Comparison of ENCODE assay signal across 30 cellular contexts in the genomic region with DNA sequence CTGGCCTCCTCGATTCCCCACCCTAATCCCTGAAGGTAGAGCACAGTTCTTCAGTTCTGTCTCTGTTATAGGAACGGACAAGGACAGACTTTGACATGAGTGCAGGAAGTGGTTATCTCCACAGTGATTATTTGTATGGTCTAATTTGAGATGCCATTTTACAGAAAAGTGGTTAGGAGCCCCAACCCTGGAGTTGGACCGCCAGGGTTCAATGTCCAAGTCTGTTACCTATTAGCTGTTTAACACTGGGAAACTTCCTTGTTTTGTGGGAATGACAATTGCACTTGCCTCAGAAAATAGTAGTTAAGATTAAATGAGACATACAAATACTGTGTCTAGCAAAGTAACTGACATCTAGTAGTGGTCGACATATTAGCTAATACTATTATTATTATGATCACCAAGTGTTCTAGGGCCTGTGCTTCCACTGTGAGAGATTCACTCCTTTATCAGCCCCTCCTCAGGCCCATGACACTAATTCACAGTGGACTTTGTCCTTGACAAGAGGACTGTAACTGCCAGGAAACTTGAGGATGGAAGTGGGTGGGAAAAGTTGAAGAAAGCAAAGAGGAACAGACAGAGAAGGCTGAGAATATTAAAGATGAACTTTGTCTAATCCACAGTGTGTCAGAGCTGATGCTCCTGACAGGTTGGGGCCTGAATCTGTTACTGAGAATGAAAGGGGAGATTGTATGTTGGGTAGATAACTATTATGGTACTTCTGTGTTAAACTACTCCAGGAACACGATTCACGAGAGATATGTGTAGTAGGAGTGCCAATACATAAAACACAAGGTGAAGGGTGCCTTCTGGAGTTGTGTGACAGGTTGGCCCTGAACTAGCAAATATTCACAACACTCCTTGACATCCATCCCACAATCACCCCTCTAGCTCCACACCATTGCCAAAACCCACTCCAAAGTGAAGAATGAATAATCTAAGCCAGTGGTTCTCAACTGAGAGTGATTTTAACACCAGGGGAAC.
"Had no signal": no experiment of that assay in that cellular context is flagged by ENCODE, and none has a peak within 500 bp of the region (broad histone marks: within the 10 kb centered on the region; RNA-seq: fewer than 3 reads in every experiment).

No MANE protein-coding gene starts in this region.

- H3K36me3 ChIP-seq: brain microvascular endothelial cell, MG63 had no signal

- H3K9me3 ChIP-seq: MG63 had no signal

- H3K27me3 Mint-ChIP-seq: activated CD4-positive, alpha-beta T cell treated with anti-CD3 and anti-CD28 coated beads, Interleukin-2, amount 10 ng/mL, durations not matched to agents 24 days and 14 days had no signal

- H3K4me1 Mint-ChIP-seq: activated CD4-positive, alpha-beta T cell treated with anti-CD3 and anti-CD28 coated beads, Interleukin-2, amount 10 ng/mL, durations not matched to agents 24 days and 14 days; activated naive CD8-positive, alpha-beta T cell treated with anti-CD3 and anti-CD28 coated beads for 36 hours; activated T-helper 17 cell treated with anti-CD3 and anti-CD28 coated beads, Interleukin-2, amount 50 U/mL, for 72 hours had no signal

- H3K4me3 Mint-ChIP-seq: activated CD4-positive, alpha-beta T cell treated with anti-CD3 and anti-CD28 coated beads, Interleukin-2, amount 10 ng/mL, durations not matched to agents 24 days and 14 days; activated CD8-positive, alpha-beta T cell treated with anti-CD3 and anti-CD28 coated beads for 36 hours; activated naive CD8-positive, alpha-beta T cell treated with anti-CD3 and anti-CD28 coated beads for 36 hours; activated T-cell treated with anti-CD3 and anti-CD28 coated beads, Interleukin-2, amount 50 U/mL, for 72 hours; activated T-helper 17 cell treated with anti-CD3 and anti-CD28 coated beads, Interleukin-2, amount 50 U/mL, for 72 hours; T-helper 1 cell treated with Interleukin-12 subunit alpha and Interleukin-12 subunit beta and Interleukin-4 antibody, amounts not matched to agents 30 μg/mL and 1 μg/mL, for 36 hours; T-helper 2 cell treated with Interferon-gamma antibody and Interleukin-4, amounts not matched to agents 5 μg/mL and 100 μg/mL, for 36 hours had no signal

- FAIRE-seq: TTC549 had no signal

- H3K27ac Mint-ChIP-seq: activated CD4-positive, alpha-beta T cell treated with anti-CD3 and anti-CD28 coated beads, Interleukin-2, amount 10 ng/mL, durations not matched to agents 24 days and 14 days; activated CD8-positive, alpha-beta T cell treated with anti-CD3 and anti-CD28 coated beads for 36 hours; activated naive CD8-positive, alpha-beta T cell treated with anti-CD3 and anti-CD28 coated beads for 36 hours; activated T-cell treated with anti-CD3 and anti-CD28 coated beads, Interleukin-2, amount 50 U/mL, for 72 hours; activated T-helper 17 cell treated with anti-CD3 and anti-CD28 coated beads, Interleukin-2, amount 50 U/mL, for 72 hours; T-helper 1 cell treated with Interleukin-12 subunit alpha and Interleukin-12 subunit beta and Interleukin-4 antibody, amounts not matched to agents 30 μg/mL and 1 μg/mL, for 36 hours; T-helper 2 cell treated with Interferon-gamma antibody and Interleukin-4, amounts not matched to agents 5 μg/mL and 100 μg/mL, for 36 hours had no signal

- H3K4me3 ChIP-seq: MG63, SK-N-MC had no signal

- H3K27me3 ChIP-seq: brain microvascular endothelial cell, MG63 had no signal

- H3K36me3 Mint-ChIP-seq: activated naive CD8-positive, alpha-beta T cell treated with anti-CD3 and anti-CD28 coated beads for 36 hours had no signal

- H3K27ac ChIP-seq: brain microvascular endothelial cell, SK-N-MC had no signal

- DNase-seq: activated CD4-positive, alpha-beta T cell treated with anti-CD3 and anti-CD28 coated beads, Interleukin-2, amount 10 ng/mL, durations not matched to agents 24 days and 14 days; activated CD4-positive, alpha-beta T cell treated with anti-CD3 and anti-CD28 coated beads, Interleukin-2, amount 50 U/mL, for 4 hours; activated CD8-positive, alpha-beta T cell treated with anti-CD3 and anti-CD28 coated beads for 36 hours; activated effector memory CD4-positive, alpha-beta T cell treated with anti-CD3 and anti-CD28 coated beads, Interleukin-2, amount 50 U/mL, for 16 hours; activated naive CD4-positive, alpha-beta T cell; activated naive CD4-positive, alpha-beta T cell treated with anti-CD3 and anti-CD28 coated beads, Interleukin-2, amount 50 U/mL, for 16 hours; activated naive CD8-positive, alpha-beta T cell treated with anti-CD3 and anti-CD28 coated beads for 36 hours; activated T-cell treated with anti-CD3 and anti-CD28 coated beads, Interleukin-2, amount 50 U/mL, for 1 hour; activated T-cell treated with anti-CD3 and anti-CD28 coated beads, Interleukin-2, amount 50 U/mL, for 72 hours; amniotic stem cell; aorta; brain microvascular endothelial cell; Kasumi-1; KG1; MG63; NCI-H1048; NCI-H1105 treated with DMSO at 0.1 percent for 48 hours; NCI-H1436; NCI-H1694; NCI-H1930; NCI-H2081 treated with DMSO at 0.1 percent for 48 hours; NCI-H345; NCI-H524 treated with DMSO at 0.1 percent for 48 hours; PC-3; Right ventricle myocardium superior had no signal

- H3K9me3 Mint-ChIP-seq: activated CD4-positive, alpha-beta T cell treated with anti-CD3 and anti-CD28 coated beads, Interleukin-2, amount 10 ng/mL, durations not matched to agents 24 days and 14 days; activated naive CD8-positive, alpha-beta T cell treated with anti-CD3 and anti-CD28 coated beads for 36 hours; activated T-cell treated with anti-CD3 and anti-CD28 coated beads, Interleukin-2, amount 50 U/mL, for 72 hours; activated T-helper 17 cell treated with anti-CD3 and anti-CD28 coated beads, Interleukin-2, amount 50 U/mL, for 72 hours; T-helper 2 cell treated with Interferon-gamma antibody and Interleukin-4, amounts not matched to agents 5 μg/mL and 100 μg/mL, for 36 hours had no signal

- ATAC-seq: activated CD8-positive, alpha-beta T cell treated with anti-CD3 and anti-CD28 coated beads for 36 hours; activated T-cell treated with anti-CD3 and anti-CD28 coated beads, Interleukin-2, amount 50 U/mL, for 72 hours; activated T-helper 17 cell treated with anti-CD3 and anti-CD28 coated beads, Interleukin-2, amount 50 U/mL, for 72 hours; PC-3 had no signal
